Comparison of ENCODE assay signal across 8 cellular contexts in the genomic region with DNA sequence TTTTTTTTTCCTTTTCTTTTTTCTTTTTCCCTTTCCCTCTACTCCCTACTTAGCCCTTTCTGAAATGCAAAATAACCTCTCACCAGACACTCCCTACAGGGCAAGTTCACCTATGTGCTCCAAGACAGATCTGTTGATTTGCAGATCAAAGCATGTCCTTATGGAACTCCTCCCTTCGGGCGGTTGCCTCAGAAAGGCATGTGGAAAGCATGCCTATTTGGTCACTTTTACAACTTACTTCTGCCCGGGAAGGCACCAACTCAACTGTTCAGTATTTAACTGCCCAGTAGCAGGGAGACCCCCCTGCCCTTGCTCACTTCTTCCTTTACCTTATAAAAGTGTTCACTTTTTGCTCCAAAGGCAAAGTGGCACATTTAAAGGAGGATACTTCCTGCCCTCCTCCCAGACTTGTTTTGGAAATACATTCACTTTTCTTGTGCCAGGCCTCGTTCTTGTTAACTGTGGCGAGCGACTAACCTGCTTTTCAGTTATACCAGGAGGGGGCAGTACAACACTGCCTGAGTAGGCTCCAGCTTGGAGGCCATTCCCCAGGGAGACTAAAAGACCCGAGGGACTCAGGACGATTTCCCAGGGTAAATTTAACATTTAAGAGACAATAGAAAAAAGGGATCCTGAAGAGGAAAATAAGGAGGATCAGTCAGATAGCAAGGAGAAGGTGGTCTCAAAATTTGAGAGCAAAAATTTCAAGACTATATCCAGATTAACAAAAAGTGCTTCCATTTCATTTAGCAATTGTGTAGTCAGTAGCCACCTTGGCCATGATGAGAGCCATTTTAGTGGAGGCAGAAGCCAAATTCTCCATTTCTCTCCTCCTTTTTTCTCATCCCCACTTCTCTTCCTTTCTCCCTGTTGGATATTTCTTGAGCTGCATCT. TPM values are rescaled to one million over a fixed set of nuclear protein-coding genes. Genes with fewer than 3 reads are reported as not detected.
A peak's percentile ranks its signal among the peaks of the same experiment; 100 is the strongest.
DNase-seq lines count a peak whose midpoint lies in the region; ATAC-seq, FAIRE-seq and TF ChIP-seq lines count a peak whose summit lies in the region.

No MANE protein-coding gene starts in this region.

- TF ChIP-seq POLR2A in GM12892 (IDR thresholded peaks at IDR 0.05; ENCODE audit: low read depth, low read length): no peak

- ATAC-seq in HG03097 (IDR thresholded peaks at IDR 0.05; ENCODE audit: low FRiP score, unreplicated experiment): peak; percentile 53

- FAIRE-seq in GM12892 (lab: Jason Lieb, UNC): peak; percentile 97

- no peak overlapping the region for H3K9ac ChIP-seq in liver (ENCODE audit: low read depth in 1 of 2, low read length in 2 of 2)

- intact Hi-C loops in dorsolateral prefrontal cortex (cut with DNase I): loop anchor here (5.0 to 10.0 kb wide), 3 partner anchors 226 to 266 kb away; partner anchors contain the start of gene ITLN2 (in 1 of the 2)

- peak; percentile 77 for DNase-seq in ACHN
- peak; percentile 41 for DNase-seq in GM12892 (ENCODE audit: insufficient read length)
- peak; percentile 25 for DNase-seq in NCI-H2196 treated with DMSO at 0.1 percent for 48 hours (lab: John Stamatoyannopoulos, UW; ENCODE audit: unreplicated experiment)
- peak in 8 of 10 donors; percentile 11 to 62 (median 52) for DNase-seq in dorsolateral prefrontal cortex
- peak in 2 of 3 donors; percentile 48 to 57 for DNase-seq in stimulated activated CD4-positive, alpha-beta T cell treated with anti-CD3 and anti-CD28 coated beads, TNF-alpha, amount 100 ng/mL, for 48 hours (ENCODE audit: low read depth in 3 of 3)

- H3K4me1 ChIP-seq in liver (ENCODE audit: control insufficient read depth in 4 of 4, insufficient read depth in 4 of 4, low read length in 3 of 4): no peaks in the 10 kb centered on the region

- no peaks in the 10 kb centered on the region for H3K36me3 ChIP-seq in liver (ENCODE audit: control insufficient read depth in 4 of 4, insufficient read depth in 3 of 4, low read depth in 1 of 4, low read length in 3 of 4)

- H3K9me3 ChIP-seq in liver (ENCODE audit: control insufficient read depth in 4 of 4, low read length in 3 of 4): no peaks in the 10 kb centered on the region

- no peak overlapping the region for H3K4me3 ChIP-seq in WI38 (ENCODE audit: low read depth, low read length)
- H3K4me3 ChIP-seq in dorsolateral prefrontal cortex: peak overlapping the region in 2 of 59 donors; percentile 5 to 14
- H3K4me3 ChIP-seq in liver (ENCODE audit: low read depth in 1 of 3, low read length in 3 of 3): no peak overlapping the region

- H3K27ac ChIP-seq in dorsolateral prefrontal cortex (no peak overlapping the region), liver (ENCODE audit: low read depth in 1 of 2, low read length in 2 of 2) (no peak overlapping the region)

- TF ChIP-seq CTCF in WI38 (IDR thresholded peaks at IDR 0.05; ENCODE audit: low read depth, low read length): peak; percentile 59; the same call in 1 of the 2 replicates
- peak; percentile 60 to 94 (median 82) for TF ChIP-seq CTCF in dorsolateral prefrontal cortex (IDR thresholded peaks at IDR 0.05 in 54 of 56, conservative IDR thresholded peaks at IDR 0.05 in 2 of 56; ENCODE audit: low read depth in 1 of 56, partially characterized antibody in 56 of 56)
- peak; percentile 84 for TF ChIP-seq CTCF in liver (IDR thresholded peaks at IDR 0.05; ENCODE audit: low read depth, low read length, missing input control)

- peak; percentile 95 to 96 for TF ChIP-seq RAD21 in liver (IDR thresholded peaks at IDR 0.05)

- 18% methylated on average over 8 of the region's 8 CpGs for WGBS in liver

- in situ Hi-C loops in ACHN (cut with HindIII; ENCODE audit: low pct_ligation_motif_present, low pct_unique_long_range_greater_than_20kb, low sequenced_read_pairs): no loop called here

- H3K27me3 ChIP-seq in dorsolateral prefrontal cortex (peaks cover 0 to 14% (median 0%) of the 10 kb centered on the region in 45 donors), liver (ENCODE audit: control insufficient read depth in 4 of 4, insufficient read depth in 4 of 4, low read length in 3 of 4) (no peaks in the 10 kb centered on the region)

TF ChIP-seq in liver, 16 proteins besides CTCF, POLR2A, EP300 and RAD21:
- TF ChIP-seq SP1 (IDR thresholded peaks at IDR 0.05) (no peak), TAF1 (conservative IDR thresholded peaks at IDR 0.05) (no peak), ATF3 (IDR thresholded peaks at IDR 0.05) (no peak), RXRA (IDR thresholded peaks at IDR 0.05) (no peak), YY1 (IDR thresholded peaks at IDR 0.05) (no peak), NR2F2 (IDR thresholded peaks at IDR 0.05) (no peak), HNF4A (conservative IDR thresholded peaks at IDR 0.05) (no peak), HNF4G (IDR thresholded peaks at IDR 0.05) (no peak), EGR1 (IDR thresholded peaks at IDR 0.05; ENCODE audit: low read depth in 2 of 2) (no peak), FOXA2 (IDR thresholded peaks at IDR 0.05) (no peak), FOXA1 (IDR thresholded peaks at IDR 0.05) (no peak), ZBTB33 (IDR thresholded peaks at IDR 0.05) (no peak), JUND (IDR thresholded peaks at IDR 0.05) (no peak)
- TF ChIP-seq, protein P1, sequence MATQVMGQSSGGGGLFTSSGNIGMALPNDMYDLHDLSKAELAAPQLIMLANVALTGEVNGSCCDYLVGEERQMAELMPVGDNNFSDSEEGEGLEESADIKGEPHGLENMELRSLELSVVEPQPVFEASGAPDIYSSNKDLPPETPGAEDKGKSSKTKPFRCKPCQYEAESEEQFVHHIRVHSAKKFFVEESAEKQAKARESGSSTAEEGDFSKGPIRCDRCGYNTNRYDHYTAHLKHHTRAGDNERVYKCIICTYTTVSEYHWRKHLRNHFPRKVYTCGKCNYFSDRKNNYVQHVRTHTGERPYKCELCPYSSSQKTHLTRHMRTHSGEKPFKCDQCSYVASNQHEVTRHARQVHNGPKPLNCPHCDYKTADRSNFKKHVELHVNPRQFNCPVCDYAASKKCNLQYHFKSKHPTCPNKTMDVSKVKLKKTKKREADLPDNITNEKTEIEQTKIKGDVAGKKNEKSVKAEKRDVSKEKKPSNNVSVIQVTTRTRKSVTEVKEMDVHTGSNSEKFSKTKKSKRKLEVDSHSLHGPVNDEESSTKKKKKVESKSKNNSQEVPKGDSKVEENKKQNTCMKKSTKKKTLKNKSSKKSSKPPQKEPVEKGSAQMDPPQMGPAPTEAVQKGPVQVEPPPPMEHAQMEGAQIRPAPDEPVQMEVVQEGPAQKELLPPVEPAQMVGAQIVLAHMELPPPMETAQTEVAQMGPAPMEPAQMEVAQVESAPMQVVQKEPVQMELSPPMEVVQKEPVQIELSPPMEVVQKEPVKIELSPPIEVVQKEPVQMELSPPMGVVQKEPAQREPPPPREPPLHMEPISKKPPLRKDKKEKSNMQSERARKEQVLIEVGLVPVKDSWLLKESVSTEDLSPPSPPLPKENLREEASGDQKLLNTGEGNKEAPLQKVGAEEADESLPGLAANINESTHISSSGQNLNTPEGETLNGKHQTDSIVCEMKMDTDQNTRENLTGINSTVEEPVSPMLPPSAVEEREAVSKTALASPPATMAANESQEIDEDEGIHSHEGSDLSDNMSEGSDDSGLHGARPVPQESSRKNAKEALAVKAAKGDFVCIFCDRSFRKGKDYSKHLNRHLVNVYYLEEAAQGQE (IDR thresholded peaks at IDR 0.05): no peak
- TF ChIP-seq, protein P2, sequence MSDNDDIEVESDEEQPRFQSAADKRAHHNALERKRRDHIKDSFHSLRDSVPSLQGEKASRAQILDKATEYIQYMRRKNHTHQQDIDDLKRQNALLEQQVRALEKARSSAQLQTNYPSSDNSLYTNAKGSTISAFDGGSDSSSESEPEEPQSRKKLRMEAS (IDR thresholded peaks at IDR 0.05): no peak
TF ChIP-seq in liver: peak in this region for 0.

RNA-seq across cellular contexts. Expression of gene SLAMF7, which starts 12.3 kb away (rescaled TPM):
- polyA plus RNA-seq in GM12892 (2012; ENCODE audit: missing spikeins): 149 TPM
- 1 to 10 TPM in 1 of 120 experiments, under 1 TPM in 25, not detected in 94; 0.11 to 1.5 (median 0.38) TPM for total RNA-seq in dorsolateral prefrontal cortex
- total RNA-seq in liver: 1 to 10 TPM; 1.0 to 1.1 TPM
- polyA plus RNA-seq in liver: 1 to 10 TPM in 1 of 2 donors, under 1 TPM in 1; 0.80 to 2.9 TPM

RNA-seq across cellular contexts. Expression of gene CD48, which starts 15.1 kb away (rescaled TPM):
- polyA plus RNA-seq in GM12892 (2012; ENCODE audit: missing spikeins): 745 TPM
- total RNA-seq in dorsolateral prefrontal cortex (1 to 10 TPM in 22 of 120 experiments, under 1 TPM in 52, not detected in 46; 0.36 to 3.9 (median 0.73) TPM), liver (10 to 100 TPM in 1 of 2 donors, 1 to 10 TPM in 1; 7.0 to 10.0 TPM)
- polyA plus RNA-seq in liver: 1 to 10 TPM; 2.5 to 3.2 TPM

Comparison
In these comparisons a context has a peak if more than half of its experiments do, and no peak if none do; other contexts are left out.
1. DNase-seq: peak in every context shown above with its lines; median percentile 77 in ACHN; 52 in stimulated activated CD4-positive, alpha-beta T cell treated with anti-CD3 and anti-CD28 coated beads, TNF-alpha, amount 100 ng/mL, for 48 hours; 52 in dorsolateral prefrontal cortex; 41 in GM12892; 25 in NCI-H2196 treated with DMSO at 0.1 percent for 48 hours.